11 cellular contexts compared by ENCODE assay signal in genomic region chr6:158663465-158664167, GRCh38. TPM values are rescaled to one million over a fixed set of nuclear protein-coding genes. Genes with fewer than 3 reads are reported as not detected.
A peak's percentile ranks its signal among the peaks of the same experiment; 100 is the strongest.
DNase-seq lines count a peak whose midpoint lies in the region; ATAC-seq and TF ChIP-seq lines count a peak whose summit lies in the region.
"Had no signal": no experiment of that assay in that cellular context is flagged by ENCODE, and none has a peak within 500 bp of the region (broad histone marks: within the 10 kb centered on the region; RNA-seq: fewer than 3 reads in every experiment).

No MANE protein-coding gene starts in this region.

- peaks cover 10 to 14% of the 10 kb centered on the region in 2 experiments for H3K4me1 ChIP-seq in trophoblast cell (ENCODE audit: control insufficient read depth in 1 of 2, insufficient read depth in 2 of 2, low read length in 2 of 2)

- H3K9ac ChIP-seq in trophoblast cell (ENCODE audit: low read length) = no peak overlapping the region

- no peak overlapping the region for H3K4ac ChIP-seq in trophoblast cell (ENCODE audit: low read depth, low read length)

- peak overlapping the region; percentile 6 for H4K91ac ChIP-seq in trophoblast cell (ENCODE audit: low read depth, low read length)

- no peak for TF ChIP-seq CTCF in epithelial cell of esophagus (IDR thresholded peaks at IDR 0.05; ENCODE audit: insufficient read depth, low read depth, low read length, missing control alignments)

- peak overlapping the region; percentile 26 for H3K27ac ChIP-seq in trophoblast cell (ENCODE audit: low read depth, low read length)
- H3K27ac ChIP-seq: thoracic aorta had no signal

- no peak for ATAC-seq in GM19452 (IDR thresholded peaks at IDR 0.05; ENCODE audit: unreplicated experiment)
- no peak for ATAC-seq in HG02763 (IDR thresholded peaks at IDR 0.05; ENCODE audit: unreplicated experiment)

- H3K14ac ChIP-seq in trophoblast cell (ENCODE audit: low read length) = no peak overlapping the region

- H3K4me2 ChIP-seq in trophoblast cell (ENCODE audit: low read length) = peak overlapping the region; percentile 2

- H2AFZ ChIP-seq in trophoblast cell (ENCODE audit: insufficient read depth, low read length, poor library complexity) = no peak overlapping the region

- no peak overlapping the region for H2BK120ac ChIP-seq in trophoblast cell (ENCODE audit: insufficient read depth, low read length, poor library complexity)

- H3K18ac ChIP-seq in trophoblast cell (ENCODE audit: low read length) = peak overlapping the region; percentile 5

- peak overlapping the region; percentile 29 for H3K4me3 ChIP-seq in epithelial cell of esophagus (ENCODE audit: low read length)
- no peak overlapping the region for H3K4me3 ChIP-seq in trophoblast cell (ENCODE audit: low read depth, low read length)
- H3K4me3 ChIP-seq: thoracic aorta had no signal

- no peak overlapping the region for H2AK5ac ChIP-seq in trophoblast cell (ENCODE audit: low read length)

- no peak overlapping the region for H2BK12ac ChIP-seq in trophoblast cell (ENCODE audit: low read length)

- no peak overlapping the region for H3K23ac ChIP-seq in trophoblast cell (ENCODE audit: low read length)

- H3K79me1 ChIP-seq in trophoblast cell (ENCODE audit: low read length) = peaks cover 2% of the 10 kb centered on the region

- no peaks in the 10 kb centered on the region for H3K79me2 ChIP-seq in trophoblast cell (ENCODE audit: control insufficient read depth, insufficient read depth, low read length, poor library complexity)

- no CpG with 5 or more reads among the region's 18 CpGs for WGBS in trophoblast cell (ENCODE audit: extremely low coverage, insufficient coverage, insufficient read length)

- no peaks in the 10 kb centered on the region for H3K36me3 ChIP-seq in trophoblast cell (ENCODE audit: control insufficient read depth in 1 of 2, insufficient read depth in 2 of 2, low read length in 2 of 2)
- H3K36me3 ChIP-seq: thoracic aorta had no signal

- H4K12ac ChIP-seq in trophoblast cell (ENCODE audit: low read depth, low read length) = no peak overlapping the region

- H2BK5ac ChIP-seq in trophoblast cell (ENCODE audit: low read depth, low read length, poor library complexity) = no peak overlapping the region

- no peaks in the 10 kb centered on the region for H3K9me3 ChIP-seq in trophoblast cell (ENCODE audit: insufficient read depth, low read depth, low read length)
- H3K9me3 ChIP-seq: thoracic aorta had no signal

- H4K8ac ChIP-seq in trophoblast cell (ENCODE audit: low read depth, low read length) = peak overlapping the region; percentile 0

- no peaks in the 10 kb centered on the region for H3K27me3 ChIP-seq in trophoblast cell (ENCODE audit: insufficient read depth, low read length)

- peak; percentile 86 for DNase-seq in DMS79 treated with DMSO at 0.1 percent for 48 hours (lab: John Stamatoyannopoulos, UW)
- DNase-seq in NCI-H524 (lab: John Stamatoyannopoulos, UW) = peak; percentile 47 to 80
- peak; percentile 82 for DNase-seq in epithelial cell of esophagus (ENCODE audit: low read depth)
- DNase-seq in trophoblast cell = peak in 1 of 2 donors; percentile 68
- DNase-seq in Kasumi-1 (lab: John Stamatoyannopoulos, UW) = no peak
- no peak for DNase-seq in HK-2 (ENCODE audit: unreplicated experiment)
- DNase-seq: posterior cingulate gyrus, SIG-M5 had no signal

RNA-seq across cellular contexts. Expression of gene SYTL3, which starts 13.8 kb away (rescaled TPM):
- 2.7 and 2.9 TPM in 2 replicates for polyA plus RNA-seq in trophoblast cell (2013)

RNA-seq across cellular contexts. Expression of gene DYNLT1, which starts 19.1 kb away (rescaled TPM):
- polyA plus RNA-seq in trophoblast cell (2013) = 244 and 246 TPM in 2 replicates

Comparison
In these comparisons a context has a peak if more than half of its experiments do, and no peak if none do; other contexts are left out.
1. DNase-seq: peak in DMS79 treated with DMSO at 0.1 percent for 48 hours (single experiment), NCI-H524 (2 of 2) and epithelial cell of esophagus (single experiment); none in Kasumi-1 (0 of 2) and HK-2 (single experiment).